In the genomic region with DNA sequence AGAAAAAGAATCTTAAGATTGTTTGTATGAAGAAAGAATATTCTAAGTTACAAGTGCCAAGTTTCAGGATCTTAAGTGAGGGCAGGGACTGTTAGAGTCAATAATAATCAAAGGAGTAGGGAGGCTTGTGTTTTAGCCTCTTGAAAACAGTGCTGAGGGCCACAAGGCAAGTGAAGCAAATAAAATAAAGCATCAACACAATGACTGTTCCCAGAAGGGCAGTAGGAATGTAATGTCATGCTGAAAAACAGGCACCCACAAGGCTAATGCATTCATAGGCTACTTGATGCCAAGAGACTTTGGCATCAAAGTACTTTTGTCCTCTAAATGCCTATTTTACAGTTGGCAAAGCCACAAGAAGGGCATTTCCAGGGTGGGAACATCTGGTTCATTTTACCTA, we compare ENCODE assay signal across 34 cellular contexts. TPM values are rescaled to one million over a fixed set of nuclear protein-coding genes. Genes with fewer than 3 reads are reported as not detected.
"Had no signal": no experiment of that assay in that cellular context is flagged by ENCODE, and none has a peak within 500 bp of the region (broad histone marks: within the 10 kb centered on the region; RNA-seq: fewer than 3 reads in every experiment).

No MANE protein-coding gene starts in this region.

- H3K4me2 ChIP-seq: hepatocyte had no signal

- H3K27ac ChIP-seq: adrenal gland, brain microvascular endothelial cell, coronary artery, gastrocnemius medialis, hepatocyte, pancreas, prostate gland, skin epidermis, thoracic aorta, uterus, WERI-Rb-1 had no signal

- H3K79me2 ChIP-seq: hepatocyte had no signal

- H3K4me3 ChIP-seq: adrenal gland, coronary artery, gastrocnemius medialis, hepatocyte, pancreas, prostate gland, skin epidermis, thoracic aorta, uterus had no signal

- H3K36me3 Mint-ChIP-seq: activated naive CD8-positive, alpha-beta T cell treated with anti-CD3 and anti-CD28 coated beads for 36 hours; naive thymus-derived CD4-positive, alpha-beta T cell had no signal

- H2AFZ ChIP-seq: hepatocyte had no signal

- H3K9me3 ChIP-seq: adrenal gland, gastrocnemius medialis, pancreas, prostate gland, thoracic aorta, uterus had no signal

- H3K27me3 ChIP-seq: adrenal gland, brain microvascular endothelial cell, gastrocnemius medialis, hepatocyte, pancreas, uterus had no signal

- H3K27ac Mint-ChIP-seq: activated naive CD8-positive, alpha-beta T cell treated with anti-CD3 and anti-CD28 coated beads for 36 hours; effector memory CD8-positive, alpha-beta T cell; memory B cell; naive thymus-derived CD4-positive, alpha-beta T cell had no signal

- ATAC-seq: activated CD4-positive, CD25-positive, alpha-beta regulatory T cell treated with anti-CD3 and anti-CD28 coated beads, Interleukin-2, amount 50 U/mL, for 24 hours; effector memory CD8-positive, alpha-beta T cell; gastrocnemius medialis; left cardiac atrium; naive thymus-derived CD4-positive, alpha-beta T cell; pancreas; sciatic nerve; stimulated activated naive CD8-positive, alpha-beta T cell treated with anti-CD3 and anti-CD28 coated beads, Interleukin-15, Interleukin-2, amounts not matched to agents 100 U/mL and 50 U/mL, for 24 hours had no signal

- H3K4me1 ChIP-seq: adrenal gland, gastrocnemius medialis, pancreas, prostate gland, uterus had no signal

- DNase-seq: activated CD4-positive, alpha-beta T cell treated with anti-CD3 and anti-CD28 coated beads for 48 hours; activated CD4-positive, alpha-beta T cell treated with anti-CD3 and anti-CD28 coated beads, Interleukin-2, amount 50 U/mL, for 48 hours; activated CD8-positive, alpha-beta memory T cell treated with anti-CD3 and anti-CD28 coated beads for 24 hours; activated effector memory CD4-positive, alpha-beta T cell treated with Interleukin-2 at 50 U/mL for 16 hours; activated naive CD4-positive, alpha-beta T cell treated with Interleukin-2 at 50 U/mL for 16 hours; activated naive CD8-positive, alpha-beta T cell treated with anti-CD3 and anti-CD28 coated beads for 36 hours; adrenal gland; aorta; brain microvascular endothelial cell; effector memory CD8-positive, alpha-beta T cell; erythroblast; gastrocnemius medialis; islet precursor cell; left cardiac atrium; midbrain; naive thymus-derived CD4-positive, alpha-beta T cell; nucleus accumbens; pancreas; retina; stimulated activated CD4-positive, alpha-beta T cell treated with anti-CD3 and anti-CD28 coated beads, Interleukin-12 subunit alpha, Interleukin-12 subunit beta, amount 100 ng/mL, for 4 hours; stimulated activated CD4-positive, alpha-beta T cell treated with anti-CD3 and anti-CD28 coated beads, Interleukin-4, amount 100 ng/mL, for 1 hour; stimulated activated naive CD8-positive, alpha-beta T cell treated with anti-CD3 and anti-CD28 coated beads, Interleukin-15, Interleukin-2, amounts not matched to agents 100 U/mL and 50 U/mL, for 24 hours; trophoblast cell; uterus; WERI-Rb-1 had no signal

- H3K36me3 ChIP-seq: adrenal gland, brain microvascular endothelial cell, gastrocnemius medialis, pancreas, prostate gland, thoracic aorta, uterus had no signal

- H3K9me3 Mint-ChIP-seq: activated naive CD8-positive, alpha-beta T cell treated with anti-CD3 and anti-CD28 coated beads for 36 hours; effector memory CD8-positive, alpha-beta T cell; memory B cell; naive thymus-derived CD4-positive, alpha-beta T cell; neural crest cell had no signal

RNA-seq across cellular contexts. Expression of a gene that starts 22.9 kb away (rescaled TPM):
- polyA plus RNA-seq: hepatocyte had no signal
